In the genomic region with DNA sequence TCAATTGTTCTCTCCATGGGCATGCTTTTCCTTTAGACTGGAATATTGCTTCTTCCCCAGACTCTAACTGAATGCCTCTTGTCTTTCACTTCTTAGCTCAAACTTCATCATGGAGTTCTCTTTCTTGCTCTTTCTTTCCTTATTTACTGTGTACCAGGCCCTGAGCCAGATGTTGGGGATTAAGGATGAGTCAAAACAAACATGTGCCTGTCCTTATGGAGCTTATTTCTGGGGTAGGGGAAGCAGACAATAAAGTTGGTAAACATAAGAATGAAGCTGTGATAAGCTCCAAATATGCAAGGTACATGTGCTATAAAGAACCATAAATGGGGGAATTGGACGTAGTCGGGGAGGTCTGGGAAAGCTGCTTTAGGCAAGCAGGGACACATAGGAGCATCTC, we compare ENCODE assay signal across 24 cellular contexts.
"Had no signal": no experiment of that assay in that cellular context is flagged by ENCODE, and none has a peak within 500 bp of the region (broad histone marks: within the 10 kb centered on the region; RNA-seq: fewer than 3 reads in every experiment).

No MANE protein-coding gene starts in this region.

- FAIRE-seq: endometrium, islet of Langerhans had no signal

- H3K27ac Mint-ChIP-seq: effector memory CD8-positive, alpha-beta T cell; naive thymus-derived CD4-positive, alpha-beta T cell; nephron progenitor cell; stimulated activated effector memory CD8-positive, alpha-beta T cell treated with anti-CD3 and anti-CD28 coated beads, Interleukin-12 subunit alpha, Interleukin-12 subunit beta, amount 100 ng/mL, for 72 hours had no signal

- H3K9me3 Mint-ChIP-seq: effector memory CD8-positive, alpha-beta T cell; naive thymus-derived CD4-positive, alpha-beta T cell; nephron progenitor cell; stimulated activated effector memory CD8-positive, alpha-beta T cell treated with anti-CD3 and anti-CD28 coated beads, Interleukin-12 subunit alpha, Interleukin-12 subunit beta, amount 100 ng/mL, for 72 hours had no signal

- H3K27me3 ChIP-seq: heart right ventricle, left lung, stomach, thyroid gland had no signal

- H3K36me3 ChIP-seq: gastroesophageal sphincter, heart right ventricle, left lung, stomach, thyroid gland had no signal

- H3K4me1 ChIP-seq: foreskin keratinocyte had no signal

- H3K36me3 Mint-ChIP-seq: stimulated activated effector memory CD8-positive, alpha-beta T cell treated with anti-CD3 and anti-CD28 coated beads, Interleukin-12 subunit alpha, Interleukin-12 subunit beta, amount 100 ng/mL, for 72 hours had no signal

- H3K4me3 ChIP-seq: coronary artery, gastroesophageal sphincter, heart right ventricle, left lung, psoas muscle, stomach, thyroid gland had no signal

- DNase-seq: dermis blood vessel endothelial cell; effector memory CD8-positive, alpha-beta T cell; foreskin keratinocyte; heart right ventricle; hippocampal formation; left cardiac atrium; left lung; midbrain; naive thymus-derived CD4-positive, alpha-beta T cell; nephron progenitor cell; nucleus accumbens; psoas muscle; right cardiac atrium; stimulated activated CD4-positive, alpha-beta T cell treated with anti-CD3 and anti-CD28 coated beads, Interleukin-2, amount 100 ng/mL, for 24 hours; stimulated activated CD4-positive, alpha-beta T cell treated with anti-CD3 and anti-CD28 coated beads, Interleukin-4, amount 100 ng/mL, for 24 hours; stimulated activated naive CD4-positive, alpha-beta T cell treated with Interleukin-2 at 50 U/mL for 16 hours; stomach; thyroid gland; trophoblast cell had no signal

- H3K4me1 Mint-ChIP-seq: naive thymus-derived CD4-positive, alpha-beta T cell; stimulated activated effector memory CD8-positive, alpha-beta T cell treated with anti-CD3 and anti-CD28 coated beads, Interleukin-12 subunit alpha, Interleukin-12 subunit beta, amount 100 ng/mL, for 72 hours had no signal

- H3K9me3 ChIP-seq: gastroesophageal sphincter, heart right ventricle, left lung, psoas muscle, stomach, thyroid gland had no signal

- H3K27ac ChIP-seq: coronary artery, foreskin keratinocyte, gastroesophageal sphincter, heart right ventricle, left lung, psoas muscle, thyroid gland had no signal

- H3K4me3 Mint-ChIP-seq: effector memory CD8-positive, alpha-beta T cell; naive thymus-derived CD4-positive, alpha-beta T cell; nephron progenitor cell; stimulated activated effector memory CD8-positive, alpha-beta T cell treated with anti-CD3 and anti-CD28 coated beads, Interleukin-12 subunit alpha, Interleukin-12 subunit beta, amount 100 ng/mL, for 72 hours had no signal

- ATAC-seq: effector memory CD8-positive, alpha-beta T cell; foreskin keratinocyte; gastroesophageal sphincter; heart right ventricle; left cardiac atrium; left lung; naive thymus-derived CD4-positive, alpha-beta T cell; psoas muscle; right cardiac atrium; stimulated activated effector memory CD8-positive, alpha-beta T cell treated with anti-CD3 and anti-CD28 coated beads, Interleukin-12 subunit alpha, Interleukin-12 subunit beta, amount 100 ng/mL, for 72 hours had no signal
